Comparison of ENCODE assay signal across 8 cellular contexts in genomic region chr1:54487571-54488050, GRCh38.
DNase-seq lines count a peak whose midpoint lies in the region; ATAC-seq and TF ChIP-seq lines count a peak whose summit lies in the region.

No MANE protein-coding gene starts in this region.

- 12 to 19% methylated on average over 9 to 19 of the region's 21 CpGs for WGBS in esophagus squamous epithelium, 2 donors

- no peaks in the 10 kb centered on the region for H3K36me3 ChIP-seq in SJSA1
- no peaks in the 10 kb centered on the region for H3K36me3 ChIP-seq in esophagus squamous epithelium

- H3K4me3 ChIP-seq in SJSA1, result peak overlapping the region; percentile 45
- peak overlapping the region; percentile 48 to 86 (median 67) for H3K4me3 ChIP-seq in esophagus squamous epithelium

- H3K4me3 Mint-ChIP-seq in T-helper 1 cell treated with Interleukin-12 subunit alpha and Interleukin-12 subunit beta and Interleukin-4 antibody, amounts not matched to agents 30 μg/mL and 1 μg/mL, for 36 hours, result peak overlapping the region; percentile 85

- H3K4me1 Mint-ChIP-seq in T-helper 1 cell treated with Interleukin-12 subunit alpha and Interleukin-12 subunit beta and Interleukin-4 antibody, amounts not matched to agents 30 μg/mL and 1 μg/mL, for 36 hours (ENCODE audit: low read depth), result peaks cover 21% of the 10 kb centered on the region

- H3K4me1 ChIP-seq in SJSA1 (replicated peaks), result peaks cover 22% of the 10 kb centered on the region
- H3K4me1 ChIP-seq in esophagus squamous epithelium, result peaks cover 5 to 54% (median 25%) of the 10 kb centered on the region in 3 donors

- H3K9me3 Mint-ChIP-seq in T-helper 1 cell treated with Interleukin-12 subunit alpha and Interleukin-12 subunit beta and Interleukin-4 antibody, amounts not matched to agents 30 μg/mL and 1 μg/mL, for 36 hours, result no peaks in the 10 kb centered on the region

- H3K27ac ChIP-seq in SJSA1, result peak overlapping the region; percentile 7; the same call in 1 of the 2 replicates
- H3K27ac ChIP-seq in esophagus squamous epithelium, result peak overlapping the region; percentile 86 to 97 (median 92)

- H3K27me3 ChIP-seq in SJSA1 (replicated peaks) (no peaks in the 10 kb centered on the region), esophagus squamous epithelium (peaks cover 0 to 4% (median 0%) of the 10 kb centered on the region in 4 donors)

- no peaks in the 10 kb centered on the region for H3K36me3 Mint-ChIP-seq in T-helper 1 cell treated with Interleukin-12 subunit alpha and Interleukin-12 subunit beta and Interleukin-4 antibody, amounts not matched to agents 30 μg/mL and 1 μg/mL, for 36 hours (ENCODE audit: low read depth)

- TF ChIP-seq CTCF in esophagus squamous epithelium (IDR thresholded peaks at IDR 0.05), result no peak

- no peaks in the 10 kb centered on the region for H3K9me3 ChIP-seq in SJSA1 (replicated peaks)
- H3K9me3 ChIP-seq in esophagus squamous epithelium, result no peaks in the 10 kb centered on the region

- no peak for DNase-seq in T-helper 1 cell
- DNase-seq in SJSA1 (ENCODE audit: low read depth in 1 of 2, low spot score in 2 of 2), result no peak
- DNase-seq in esophagus squamous epithelium (lab: John Stamatoyannopoulos, UW), result no peak
- DNase-seq in nucleus accumbens (lab: John Stamatoyannopoulos, UW), result peak in 39 of 56 donors; percentile 23 to 81 (median 58)
- no peak for DNase-seq in NAMALWA (ENCODE audit: low spot score)

- intact Hi-C loops in esophagus squamous epithelium (cut with DNase I), result loop anchor here (2.0 to 10.0 kb wide), 3 partner anchors 81 to 365 kb away; partner anchors contain the start of gene SSBP3

- H3K27me3 Mint-ChIP-seq in T-helper 1 cell treated with Interleukin-12 subunit alpha and Interleukin-12 subunit beta and Interleukin-4 antibody, amounts not matched to agents 30 μg/mL and 1 μg/mL, for 36 hours (ENCODE audit: low read depth), result peaks cover 36% of the 10 kb centered on the region

- no peak for ATAC-seq in HG03135 (IDR thresholded peaks at IDR 0.05; ENCODE audit: unreplicated experiment)
- ATAC-seq in HG03025 (IDR thresholded peaks at IDR 0.05; ENCODE audit: low FRiP score, unreplicated experiment), result no peak

- peak overlapping the region; percentile 75 for H3K27ac Mint-ChIP-seq in T-helper 1 cell treated with Interleukin-12 subunit alpha and Interleukin-12 subunit beta and Interleukin-4 antibody, amounts not matched to agents 30 μg/mL and 1 μg/mL, for 36 hours

- no peak for TF ChIP-seq POLR2A in esophagus squamous epithelium (IDR thresholded peaks at IDR 0.05)

Comparison
In these comparisons a context has a peak if more than half of its experiments do, and no peak if none do; other contexts are left out.
1. DNase-seq: peak in nucleus accumbens (39 of 56); none in T-helper 1 cell (0 of 5), SJSA1 (0 of 2), esophagus squamous epithelium (single experiment) and NAMALWA (single experiment).